In genomic region chr4:22897520-22898108, GRCh38 we compare ENCODE assay signal across 9 cellular contexts.
DNase-seq lines count a peak whose midpoint lies in the region; ATAC-seq and TF ChIP-seq lines count a peak whose summit lies in the region.
"Had no signal": no experiment of that assay in that cellular context is flagged by ENCODE, and none has a peak within 500 bp of the region (broad histone marks: within the 10 kb centered on the region; RNA-seq: fewer than 3 reads in every experiment).

No MANE protein-coding gene starts in this region.

- CTCF ChIA-PET in PC-3 (lab: Charles Lee) = interaction anchor here (0.5 to 1.3 kb wide), 2 partner anchors 38 to 335 kb away, joined by 3 to 4 read pairs; no protein-coding TSS in a partner anchor

- H3K9me3 Mint-ChIP-seq in naive B cell = no peaks in the 10 kb centered on the region
- H3K9me3 Mint-ChIP-seq: activated naive CD8-positive, alpha-beta T cell treated with anti-CD3 and anti-CD28 coated beads, Interleukin-2, amount 10 ng/mL, durations not matched to agents 7 days and 5 days had no signal

- H3F3A ChIP-seq in PC-3 (ENCODE audit: low read length, unreplicated experiment) = no peaks in the 10 kb centered on the region

- no peaks in the 10 kb centered on the region for H4K20me1 ChIP-seq in PC-3 (ENCODE audit: low read length)

- no peaks in the 10 kb centered on the region for H3K9me2 ChIP-seq in PC-3 (replicated peaks; ENCODE audit: low read length)

- H3K9ac ChIP-seq in PC-3 (ENCODE audit: low read length) (no peak overlapping the region), colonic mucosa (ENCODE audit: low read depth in 2 of 2, low read length in 2 of 2) (no peak overlapping the region)

- POLR2A ChIA-PET in PC-3 (lab: Charles Lee; ENCODE audit: unreplicated experiment) = no interaction called here

- H3K27me3 ChIP-seq in PC-3 (ENCODE audit: low read length) = no peaks in the 10 kb centered on the region; the same call in 1 of the 2 replicates
- H3K27me3 ChIP-seq in colonic mucosa = no peaks in the 10 kb centered on the region

- H3K79me2 ChIP-seq in PC-3 (ENCODE audit: low read length) = no peaks in the 10 kb centered on the region

- no peaks in the 10 kb centered on the region for H3K36me3 Mint-ChIP-seq in naive B cell
- H3K36me3 Mint-ChIP-seq: activated naive CD8-positive, alpha-beta T cell treated with anti-CD3 and anti-CD28 coated beads, Interleukin-2, amount 10 ng/mL, durations not matched to agents 7 days and 5 days had no signal

- H3K9me3 ChIP-seq in PC-3 (ENCODE audit: low read length) (no peaks in the 10 kb centered on the region), colonic mucosa (no peaks in the 10 kb centered on the region)

- H3K4me1 Mint-ChIP-seq in naive B cell = no peaks in the 10 kb centered on the region
- H3K4me1 Mint-ChIP-seq: activated naive CD8-positive, alpha-beta T cell treated with anti-CD3 and anti-CD28 coated beads, Interleukin-2, amount 10 ng/mL, durations not matched to agents 7 days and 5 days had no signal

- no peak overlapping the region for H3K4me3 ChIP-seq in PC-3 (ENCODE audit: low read length)
- no peak overlapping the region for H3K4me3 ChIP-seq in colonic mucosa

- no peak overlapping the region for H2AFZ ChIP-seq in PC-3 (ENCODE audit: low read length)

- H3K4me2 ChIP-seq in PC-3 (ENCODE audit: low read length) = no peak overlapping the region

- peak; percentile 80 for TF ChIP-seq CTCF in PC-3 (conservative IDR thresholded peaks at IDR 0.05; ENCODE audit: low read depth, low read length)
- TF ChIP-seq CTCF in colonic mucosa (IDR thresholded peaks at IDR 0.05) = peak; percentile 73

- H3K27ac ChIP-seq in PC-3 (ENCODE audit: low read length) = no peak overlapping the region
- no peak overlapping the region for H3K27ac ChIP-seq in colonic mucosa

- ATAC-seq in HG03159 (IDR thresholded peaks at IDR 0.05; ENCODE audit: unreplicated experiment) = peak; percentile 63
- ATAC-seq in PC-3 = no peak
- ATAC-seq in naive B cell (ENCODE audit: low read depth in 2 of 2) = no peak
- ATAC-seq in HG02642 (IDR thresholded peaks at IDR 0.05; ENCODE audit: poor library complexity, unreplicated experiment) = no peak

- intact Hi-C loops in PC-3 (cut with micrococcal nuclease) (loop anchor here (1.0 to 5.0 kb wide), 2 partner anchors 238 to 820 kb away; no protein-coding TSS in a partner anchor), colonic mucosa (cut with DNase I) (no loop called here)

- DNase-seq in activated T-cell treated with anti-CD3 and anti-CD28 coated beads for 1 hour (ENCODE audit: low read depth) (peak; percentile 1), PC-3 (peak; percentile 34), colonic mucosa (no peak), naive B cell (peak; percentile 2), cortex of kidney (lab: John Stamatoyannopoulos, UW) (no peak)
- DNase-seq in activated T-cell treated with anti-CD3 and anti-CD28 coated beads, Interleukin-2, amount 50 U/mL, for 1 hour = no peak
- DNase-seq: activated naive CD8-positive, alpha-beta T cell treated with anti-CD3 and anti-CD28 coated beads, Interleukin-2, amount 10 ng/mL, durations not matched to agents 7 days and 5 days had no signal

- no peak overlapping the region for H3K27ac Mint-ChIP-seq in naive B cell
- H3K27ac Mint-ChIP-seq: activated naive CD8-positive, alpha-beta T cell treated with anti-CD3 and anti-CD28 coated beads, Interleukin-2, amount 10 ng/mL, durations not matched to agents 7 days and 5 days had no signal

- no TSS peak for BruUV-seq in PC-3 (replicated peaks; lab: Mats Ljungman, UMichigan)

- H3K36me3 ChIP-seq in PC-3 (ENCODE audit: low read depth, low read length) (no peaks in the 10 kb centered on the region), colonic mucosa (no peaks in the 10 kb centered on the region)

- peaks cover 0 to 11% (median 7%) of the 10 kb centered on the region in 3 donors for H3K27me3 Mint-ChIP-seq in naive B cell
- H3K27me3 Mint-ChIP-seq: activated naive CD8-positive, alpha-beta T cell treated with anti-CD3 and anti-CD28 coated beads, Interleukin-2, amount 10 ng/mL, durations not matched to agents 7 days and 5 days had no signal

- H3K4me1 ChIP-seq in PC-3 (ENCODE audit: insufficient read depth, low read length) = no peaks in the 10 kb centered on the region
- no peaks in the 10 kb centered on the region for H3K4me1 ChIP-seq in colonic mucosa

- no peak overlapping the region for H3K4me3 Mint-ChIP-seq in naive B cell
- H3K4me3 Mint-ChIP-seq: activated naive CD8-positive, alpha-beta T cell treated with anti-CD3 and anti-CD28 coated beads, Interleukin-2, amount 10 ng/mL, durations not matched to agents 7 days and 5 days had no signal

Comparison
In these comparisons a context has a peak if more than half of its experiments do, and no peak if none do; other contexts are left out.
1. DNase-seq: peak in activated T-cell treated with anti-CD3 and anti-CD28 coated beads for 1 hour (single experiment), PC-3 (single experiment) and naive B cell (single experiment); none in activated T-cell treated with anti-CD3 and anti-CD28 coated beads, Interleukin-2, amount 50 U/mL, for 1 hour (single experiment), colonic mucosa (single experiment) and cortex of kidney (single experiment).